21 cellular contexts compared by ENCODE assay signal in the genomic region with DNA sequence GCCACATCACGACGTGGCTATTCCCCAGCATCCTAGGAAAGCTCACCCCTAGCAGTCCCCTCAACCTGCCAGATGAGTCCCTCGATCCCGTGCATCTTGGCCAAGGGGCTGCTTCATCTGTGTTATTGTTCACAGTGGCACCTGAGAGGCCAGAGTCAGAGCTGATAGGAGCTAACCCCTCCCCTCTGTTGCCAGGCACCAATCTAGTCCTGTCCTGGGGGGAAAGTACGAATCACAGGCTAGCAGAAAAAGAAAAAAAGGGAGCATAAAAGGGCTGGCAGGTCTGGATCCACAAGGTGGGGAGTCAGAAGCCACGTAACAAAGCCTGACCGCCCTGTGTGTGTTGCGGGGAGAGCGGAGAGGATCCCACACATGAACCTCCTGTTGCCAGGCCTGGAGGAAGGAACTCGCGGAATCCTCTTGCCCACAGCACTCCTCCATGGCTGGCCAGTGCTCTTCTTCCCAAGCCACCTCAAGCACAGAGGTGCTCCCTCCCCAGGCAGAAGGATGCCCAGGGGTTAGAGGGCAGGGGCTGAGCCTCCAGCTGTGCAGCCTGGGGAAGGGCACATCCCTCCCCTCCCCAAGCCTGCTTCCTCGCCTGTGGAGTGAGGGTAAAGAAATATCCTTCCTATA.
DNase-seq lines count a peak whose midpoint lies in the region; ATAC-seq and TF ChIP-seq lines count a peak whose summit lies in the region.
"Had no signal": no experiment of that assay in that cellular context is flagged by ENCODE, and none has a peak within 500 bp of the region (broad histone marks: within the 10 kb centered on the region; RNA-seq: fewer than 3 reads in every experiment).

No MANE protein-coding gene starts in this region.

- H3K4me1 ChIP-seq in CD8-positive, alpha-beta T cell (ENCODE audit: insufficient read depth, low read length), result peaks cover 21% of the 10 kb centered on the region
- H3K4me1 ChIP-seq in osteoblast (ENCODE audit: insufficient read depth, low read length), result no peaks in the 10 kb centered on the region
- peaks cover 0 to 18% (median 10%) of the 10 kb centered on the region in 4 donors for H3K4me1 ChIP-seq in tibial artery

- ATAC-seq in CD8-positive, alpha-beta T cell, result no peak
- ATAC-seq in GM21381 (IDR thresholded peaks at IDR 0.05; ENCODE audit: unreplicated experiment) (no peak), T-helper 17 cell (no peak)
- ATAC-seq: activated CD8-positive, alpha-beta memory T cell treated with anti-CD3 and anti-CD28 coated beads, Interleukin-2, amount 10 ng/mL, durations not matched to agents 7 days and 5 days; body of pancreas; left cardiac atrium had no signal

- no peaks in the 10 kb centered on the region for H3K27me3 Mint-ChIP-seq in CD8-positive, alpha-beta T cell (ENCODE audit: low read depth)
- H3K27me3 Mint-ChIP-seq in dendritic cell treated with granulocyte-macrophage colony-stimulating factor and Interleukin-4, amounts not matched to agents 40 ng/mL and 50 ng/mL, for 4 days, result no peaks in the 10 kb centered on the region
- H3K27me3 Mint-ChIP-seq in T-helper 17 cell, result no peaks in the 10 kb centered on the region
- H3K27me3 Mint-ChIP-seq: activated CD8-positive, alpha-beta memory T cell treated with anti-CD3 and anti-CD28 coated beads, Interleukin-2, amount 10 ng/mL, durations not matched to agents 7 days and 5 days; stimulated activated naive CD8-positive, alpha-beta T cell treated with anti-CD3 and anti-CD28 coated beads, Interleukin-15, Interleukin-2, amounts not matched to agents 100 ng/mL and 50 ng/mL, for 24 hours had no signal

- H3K36me3 Mint-ChIP-seq in CD8-positive, alpha-beta T cell, result peaks cover 2% of the 10 kb centered on the region
- peaks cover 74% of the 10 kb centered on the region for H3K36me3 Mint-ChIP-seq in dendritic cell treated with granulocyte-macrophage colony-stimulating factor and Interleukin-4, amounts not matched to agents 40 ng/mL and 50 ng/mL, for 4 days (ENCODE audit: low read depth)
- no peaks in the 10 kb centered on the region for H3K36me3 Mint-ChIP-seq in T-helper 17 cell (ENCODE audit: low read depth)

- CTCF ChIA-PET in CD8-positive, alpha-beta T cell (lab: Charles Lee), result interaction anchor here (1.0 to 3.6 kb wide), 2 partner anchors 10 to 89 kb away, joined by 5 to 15 read pairs; no protein-coding TSS in a partner anchor

- H3K4me3 ChIP-seq in CD8-positive, alpha-beta T cell (ENCODE audit: low read depth, low read length), result no peak overlapping the region
- H3K4me3 ChIP-seq in osteoblast (ENCODE audit: insufficient read depth, low read length) (no peak overlapping the region), tibial artery (no peak overlapping the region)
- H3K4me3 ChIP-seq: body of pancreas, tibial nerve had no signal

- no peak overlapping the region for H2AFZ ChIP-seq in osteoblast (ENCODE audit: low read length)

- no peak for DNase-seq in CD8-positive, alpha-beta T cell
- DNase-seq in osteoblast (ENCODE audit: insufficient read length, low spot score, missing footprints) (peak; percentile 13), tibial artery (no peak), T-helper 17 cell (no peak)
- DNase-seq: activated CD8-positive, alpha-beta memory T cell treated with anti-CD3 and anti-CD28 coated beads, Interleukin-2, amount 10 ng/mL, durations not matched to agents 7 days and 5 days; body of pancreas; effector CD8-positive, alpha-beta T cell; foreskin fibroblast; H7; left cardiac atrium; NCI-H1092; NCI-H187; occipital lobe; stimulated activated CD4-positive, alpha-beta T cell treated with anti-CD3 and anti-CD28 coated beads, Interleukin-4, amount 100 ng/mL, for 24 hours had no signal

- no peak overlapping the region for H3K4me3 Mint-ChIP-seq in CD8-positive, alpha-beta T cell
- no peak overlapping the region for H3K4me3 Mint-ChIP-seq in dendritic cell treated with granulocyte-macrophage colony-stimulating factor and Interleukin-4, amounts not matched to agents 40 ng/mL and 50 ng/mL, for 4 days
- no peak overlapping the region for H3K4me3 Mint-ChIP-seq in T-helper 17 cell
- H3K4me3 Mint-ChIP-seq: activated CD8-positive, alpha-beta memory T cell treated with anti-CD3 and anti-CD28 coated beads, Interleukin-2, amount 10 ng/mL, durations not matched to agents 7 days and 5 days; stimulated activated naive CD8-positive, alpha-beta T cell treated with anti-CD3 and anti-CD28 coated beads, Interleukin-15, Interleukin-2, amounts not matched to agents 100 ng/mL and 50 ng/mL, for 24 hours; T-helper 1 cell treated with Interleukin-12 subunit alpha and Interleukin-12 subunit beta and Interleukin-4 antibody, amounts not matched to agents 30 μg/mL and 1 μg/mL, for 36 hours had no signal

- peaks cover 32% of the 10 kb centered on the region for H3K4me1 Mint-ChIP-seq in CD8-positive, alpha-beta T cell (ENCODE audit: low read depth)
- H3K4me1 Mint-ChIP-seq in dendritic cell treated with granulocyte-macrophage colony-stimulating factor and Interleukin-4, amounts not matched to agents 40 ng/mL and 50 ng/mL, for 4 days (ENCODE audit: low read depth), result peaks cover 94% of the 10 kb centered on the region
- peaks cover 16% of the 10 kb centered on the region for H3K4me1 Mint-ChIP-seq in T-helper 17 cell

- no peak overlapping the region for H3K4me2 ChIP-seq in osteoblast (ENCODE audit: insufficient read depth, low read length)

- intact Hi-C loops in CD8-positive, alpha-beta T cell (cut with DNase I, micrococcal nuclease), result no loop called here
- intact Hi-C loops in dendritic cell treated with granulocyte-macrophage colony-stimulating factor and Interleukin-4, amounts not matched to agents 40 ng/mL and 50 ng/mL, for 4 days (cut with micrococcal nuclease), result no loop called here
- intact Hi-C loops in tibial artery (cut with DNase I; ENCODE audit: low total_unique reads), result no loop called here

- H3K27me3 ChIP-seq in CD8-positive, alpha-beta T cell (ENCODE audit: insufficient read depth, low read length), result no peaks in the 10 kb centered on the region
- H3K27me3 ChIP-seq in osteoblast (ENCODE audit: insufficient read depth, low read length) (no peaks in the 10 kb centered on the region), tibial artery (no peaks in the 10 kb centered on the region)
- H3K27me3 ChIP-seq: body of pancreas, tibial nerve had no signal

- peaks cover 14% of the 10 kb centered on the region for H4K20me1 ChIP-seq in osteoblast (ENCODE audit: insufficient read depth, low read length)

- H3K36me3 ChIP-seq in CD8-positive, alpha-beta T cell (ENCODE audit: insufficient read depth, low read length), result no peaks in the 10 kb centered on the region
- H3K36me3 ChIP-seq in KOPT-K1 (ENCODE audit: insufficient read depth, low read length) (no peaks in the 10 kb centered on the region), osteoblast (ENCODE audit: insufficient read depth, low read length) (no peaks in the 10 kb centered on the region), tibial artery (no peaks in the 10 kb centered on the region)
- H3K36me3 ChIP-seq: tibial nerve had no signal

- H3K27ac Mint-ChIP-seq in CD8-positive, alpha-beta T cell, result peak overlapping the region; percentile 55
- H3K27ac Mint-ChIP-seq in dendritic cell treated with granulocyte-macrophage colony-stimulating factor and Interleukin-4, amounts not matched to agents 40 ng/mL and 50 ng/mL, for 4 days, result peak overlapping the region; percentile 27
- H3K27ac Mint-ChIP-seq in T-helper 17 cell, result no peak overlapping the region
- H3K27ac Mint-ChIP-seq: activated CD8-positive, alpha-beta memory T cell treated with anti-CD3 and anti-CD28 coated beads, Interleukin-2, amount 10 ng/mL, durations not matched to agents 7 days and 5 days; T-helper 1 cell treated with Interleukin-12 subunit alpha and Interleukin-12 subunit beta and Interleukin-4 antibody, amounts not matched to agents 30 μg/mL and 1 μg/mL, for 36 hours had no signal

- no peaks in the 10 kb centered on the region for H3K79me2 ChIP-seq in osteoblast (ENCODE audit: insufficient read depth, low read length)

- POLR2A ChIA-PET in CD8-positive, alpha-beta T cell (lab: Charles Lee), result interaction anchor here (1.4 kb wide), 1 partner anchor 91 kb away, joined by 3 read pairs; no protein-coding TSS in a partner anchor

- no peak overlapping the region for H3K27ac ChIP-seq in CD8-positive, alpha-beta T cell (ENCODE audit: low read depth, low read length)
- peak overlapping the region; percentile 61 for H3K27ac ChIP-seq in KOPT-K1 (ENCODE audit: low read depth, low read length, poor library complexity, severe bottlenecking)
- no peak overlapping the region for H3K27ac ChIP-seq in osteoblast (ENCODE audit: low read depth, low read length)
- no peak overlapping the region for H3K27ac ChIP-seq in tibial artery
- H3K27ac ChIP-seq: body of pancreas, HL-60 had no signal

- no peaks in the 10 kb centered on the region for H3K9me3 ChIP-seq in CD8-positive, alpha-beta T cell (ENCODE audit: low read length)
- H3K9me3 ChIP-seq in KOPT-K1 (ENCODE audit: insufficient read depth, low read length, poor library complexity, severe bottlenecking), result no peaks in the 10 kb centered on the region
- no peaks in the 10 kb centered on the region for H3K9me3 ChIP-seq in osteoblast (ENCODE audit: low read depth, low read length)
- no peaks in the 10 kb centered on the region for H3K9me3 ChIP-seq in tibial artery
- no peaks in the 10 kb centered on the region for H3K9me3 ChIP-seq in T-helper 17 cell (ENCODE audit: control insufficient read depth, low read length, poor library complexity, severe bottlenecking)
- H3K9me3 ChIP-seq: body of pancreas, tibial nerve had no signal

- TF ChIP-seq CTCF in CD8-positive, alpha-beta T cell (IDR thresholded peaks at IDR 0.05), result no peak
- TF ChIP-seq CTCF in osteoblast (IDR thresholded peaks at IDR 0.05; ENCODE audit: extremely low read depth, low read depth, low read length) (no peak), tibial artery (IDR thresholded peaks at IDR 0.05) (no peak)

- H3K9me3 Mint-ChIP-seq in CD8-positive, alpha-beta T cell, result no peaks in the 10 kb centered on the region
- no peaks in the 10 kb centered on the region for H3K9me3 Mint-ChIP-seq in dendritic cell treated with granulocyte-macrophage colony-stimulating factor and Interleukin-4, amounts not matched to agents 40 ng/mL and 50 ng/mL, for 4 days
- H3K9me3 Mint-ChIP-seq: stimulated activated naive CD8-positive, alpha-beta T cell treated with anti-CD3 and anti-CD28 coated beads, Interleukin-15, Interleukin-2, amounts not matched to agents 100 ng/mL and 50 ng/mL, for 24 hours; T-helper 1 cell treated with Interleukin-12 subunit alpha and Interleukin-12 subunit beta and Interleukin-4 antibody, amounts not matched to agents 30 μg/mL and 1 μg/mL, for 36 hours had no signal
